8 cellular contexts compared by ENCODE assay signal in genomic region chr16:57801856-57802634, GRCh38. TPM values are rescaled to one million over a fixed set of nuclear protein-coding genes. Genes with fewer than 3 reads are reported as not detected.
DNase-seq lines count a peak whose midpoint lies in the region; ATAC-seq and TF ChIP-seq lines count a peak whose summit lies in the region.

Gene KIFC3, minus strand, starts transcription at chr16:57802491. Its CDS starts 4,248 bp downstream, at chr16:57798243.

- H3K4me3 ChIP-seq in BLaER1 (peak within 1 kb of the TSS; percentile 79), subcutaneous abdominal adipose tissue (ENCODE audit: low read depth in 1 of 5, low read length in 5 of 5) (peak within 1 kb of the TSS; percentile 64 to 74 (median 68))

- peaks cover 13% of the 10 kb centered on the region for H3K27me3 Mint-ChIP-seq in activated naive CD8-positive, alpha-beta T cell
- peaks cover 9% of the 10 kb centered on the region for H3K27me3 Mint-ChIP-seq in glutamatergic neuron (ENCODE audit: unreplicated experiment)

- no peaks in the 10 kb centered on the region for H3K27me3 ChIP-seq in BLaER1
- no peaks in the 10 kb centered on the region for H3K27me3 ChIP-seq in subcutaneous abdominal adipose tissue (ENCODE audit: control insufficient read depth in 5 of 5, insufficient read depth in 4 of 5, low read length in 5 of 5)

- H3K9me3 Mint-ChIP-seq in activated naive CD8-positive, alpha-beta T cell (ENCODE audit: low read depth): no peaks in the 10 kb centered on the region
- H3K9me3 Mint-ChIP-seq in glutamatergic neuron (ENCODE audit: unreplicated experiment): peaks cover 7% of the 10 kb centered on the region

- peak within 1 kb of the TSS; percentile 80 for H3K27ac ChIP-seq in BLaER1
- H3K27ac ChIP-seq in subcutaneous abdominal adipose tissue (ENCODE audit: low read depth, low read length): peak within 1 kb of the TSS; percentile 93

- H3K4me2 ChIP-seq in BLaER1: peak within 1 kb of the TSS; percentile 100

- H3K9me3 ChIP-seq in BLaER1: no peaks in the 10 kb centered on the region
- H3K9me3 ChIP-seq in subcutaneous abdominal adipose tissue (ENCODE audit: control insufficient read depth in 5 of 5, low read length in 5 of 5): no peaks in the 10 kb centered on the region

- no peak for TF ChIP-seq CTCF in glutamatergic neuron (IDR thresholded peaks at IDR 0.05; ENCODE audit: partially characterized antibody, unreplicated experiment)

- ATAC-seq in HG02610 (IDR thresholded peaks at IDR 0.05; ENCODE audit: unreplicated experiment): peak; percentile 44
- no peak for ATAC-seq in HG03045 (IDR thresholded peaks at IDR 0.05; ENCODE audit: unreplicated experiment)

- DNase-seq in SKM-1 treated with dmso at 0.1 percent for 144 hours (lab: John Stamatoyannopoulos, UW; ENCODE audit: unreplicated experiment) (peak; percentile 44), glutamatergic neuron (peak; percentile 58), occipital lobe (lab: John Stamatoyannopoulos, UW) (no peak)

- H3K9ac ChIP-seq in BLaER1: peak within 1 kb of the TSS; percentile 82
- H3K9ac ChIP-seq in subcutaneous abdominal adipose tissue (ENCODE audit: low read length in 5 of 5): peak within 1 kb of the TSS; percentile 73 to 88 (median 85)

- H3K4me1 ChIP-seq in BLaER1: peaks cover 79% of the 10 kb centered on the region
- peaks cover 20 to 68% (median 60%) of the 10 kb centered on the region in 5 donors for H3K4me1 ChIP-seq in subcutaneous abdominal adipose tissue (ENCODE audit: control insufficient read depth in 5 of 5, insufficient read depth in 5 of 5, low read length in 5 of 5)

- peak within 1 kb of the TSS; percentile 97 for H3K27ac Mint-ChIP-seq in activated naive CD8-positive, alpha-beta T cell
- peak within 1 kb of the TSS; percentile 69 for H3K27ac Mint-ChIP-seq in glutamatergic neuron (ENCODE audit: unreplicated experiment)

- H4K20me1 ChIP-seq in BLaER1: no peaks in the 10 kb centered on the region

- peak within 1 kb of the TSS; percentile 94 for H3K4me3 Mint-ChIP-seq in activated naive CD8-positive, alpha-beta T cell
- H3K4me3 Mint-ChIP-seq in glutamatergic neuron (ENCODE audit: unreplicated experiment): peak within 1 kb of the TSS; percentile 89

- H3K36me3 Mint-ChIP-seq in activated naive CD8-positive, alpha-beta T cell: no peaks in the 10 kb centered on the region
- no peaks in the 10 kb centered on the region for H3K36me3 Mint-ChIP-seq in glutamatergic neuron (ENCODE audit: unreplicated experiment)

- H3K4me1 Mint-ChIP-seq in activated naive CD8-positive, alpha-beta T cell (ENCODE audit: low read depth): peaks cover 29% of the 10 kb centered on the region
- peaks cover 20% of the 10 kb centered on the region for H3K4me1 Mint-ChIP-seq in glutamatergic neuron (ENCODE audit: low read depth, unreplicated experiment)

- H3K36me3 ChIP-seq in BLaER1 (peaks cover 6% of the 10 kb centered on the region; the same call in 1 of the 2 replicates), subcutaneous abdominal adipose tissue (ENCODE audit: control insufficient read depth in 5 of 5, insufficient read depth in 5 of 5, low read length in 5 of 5) (peaks cover 0 to 8% (median 7%) of the 10 kb centered on the region in 5 donors)

RNA-seq across cellular contexts. Expression of gene KIFC3, which starts in this region (rescaled TPM):
- total RNA-seq in glutamatergic neuron (ENCODE audit: unreplicated experiment): 0.76 TPM
- 44.6 TPM for total RNA-seq in occipital lobe

Comparison
In these comparisons a context has a peak if more than half of its experiments do, and no peak if none do; other contexts are left out.
1. RNA of gene KIFC3 (total RNA-seq): 44.6 TPM in occipital lobe (single experiment); 0.76 TPM in glutamatergic neuron (single experiment); every median in the first group is over 10 times any median in the second.
2. Peak in DNase-seq in glutamatergic neuron; RNA of the gene not detected or under 1 TPM.